8 cellular contexts compared by ENCODE assay signal in genomic region chr20:1965520-1966278, GRCh38. TPM values are rescaled to one million over a fixed set of nuclear protein-coding genes. Genes with fewer than 3 reads are reported as not detected.
DNase-seq lines count a peak whose midpoint lies in the region; ATAC-seq and TF ChIP-seq lines count a peak whose summit lies in the region.

No MANE protein-coding gene starts in this region.

- no peak overlapping the region for H3K4me3 ChIP-seq in kidney epithelial cell (ENCODE audit: low read depth, low read length)

- no peaks in the 10 kb centered on the region for H3K36me3 ChIP-seq in kidney epithelial cell (ENCODE audit: control insufficient read depth, insufficient read depth, low read length)

- ATAC-seq in activated CD4-positive, CD25-positive, alpha-beta regulatory T cell treated with anti-CD3 and anti-CD28 coated beads, Interleukin-2, amount 50 U/mL, for 24 hours: peak; percentile 76 to 81

- peak; percentile 94 for TF ChIP-seq CTCF in kidney epithelial cell (IDR thresholded peaks at IDR 0.05; ENCODE audit: insufficient read depth, low read length, poor library complexity, severe bottlenecking)

- DNase-seq in AML-193 (lab: John Stamatoyannopoulos, UW) (peak; percentile 85 to 87), H4 (ENCODE audit: low spot score) (peak; percentile 59), NCI-H2107 treated with DMSO at 0.1 percent for 48 hours (lab: John Stamatoyannopoulos, UW; ENCODE audit: unreplicated experiment) (peak; percentile 20), kidney epithelial cell (ENCODE audit: low read depth) (no peak), OCI-M2 (lab: John Stamatoyannopoulos, UW; ENCODE audit: unreplicated experiment) (no peak)
- DNase-seq in central memory CD4-positive, alpha-beta T cell: peak; percentile 39
- peak; percentile 79 to 89 (median 86) for DNase-seq in stimulated activated CD4-positive, alpha-beta T cell treated with anti-CD3 and anti-CD28 coated beads, Interleukin-1b, Interleukin-23, amount 100 ng/mL, for 24 hours (ENCODE audit: low read depth in 4 of 4, low spot score in 1 of 4)

- H3K27me3 ChIP-seq in kidney epithelial cell (ENCODE audit: control insufficient read depth, insufficient read depth, low read length): peaks cover 20% of the 10 kb centered on the region

RNA-seq across cellular contexts. Expression of gene PDYN, which starts 28.2 kb away (rescaled TPM):
- total RNA-seq in H4 (2014; rRNA removed; shearing (Covaris generic)): not detected in 2 replicates
- total RNA-seq in kidney epithelial cell: not detected in 2 replicates

Comparison
In these comparisons a context has a peak if more than half of its experiments do, and no peak if none do; other contexts are left out.
1. DNase-seq: peak in AML-193 (2 of 2), H4 (single experiment), NCI-H2107 treated with DMSO at 0.1 percent for 48 hours (single experiment), central memory CD4-positive, alpha-beta T cell (single experiment) and stimulated activated CD4-positive, alpha-beta T cell treated with anti-CD3 and anti-CD28 coated beads, Interleukin-1b, Interleukin-23, amount 100 ng/mL, for 24 hours (4 of 4); none in kidney epithelial cell (single experiment) and OCI-M2 (single experiment).